ENCODE assay signal across 8 cellular contexts in genomic region chr17:55421179-55421934, GRCh38. TPM values are rescaled to one million over a fixed set of nuclear protein-coding genes. Genes with fewer than 3 reads are reported as not detected.
DNase-seq lines count a peak whose midpoint lies in the region; ATAC-seq and TF ChIP-seq lines count a peak whose summit lies in the region.

A gene with protein sequence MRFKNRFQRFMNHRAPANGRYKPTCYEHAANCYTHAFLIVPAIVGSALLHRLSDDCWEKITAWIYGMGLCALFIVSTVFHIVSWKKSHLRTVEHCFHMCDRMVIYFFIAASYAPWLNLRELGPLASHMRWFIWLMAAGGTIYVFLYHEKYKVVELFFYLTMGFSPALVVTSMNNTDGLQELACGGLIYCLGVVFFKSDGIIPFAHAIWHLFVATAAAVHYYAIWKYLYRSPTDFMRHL (minus strand): TSS chr17:55421835. CDS start chr17:55421695, 140 bp downstream.

- peaks cover 31 to 52% (median 40%) of the 10 kb centered on the region in 10 experiments for H3K4me1 ChIP-seq in BLaER1 treated with 17β-estradiol and CSF1 and Interleukin-3, amounts not matched to agents 10 nM and 100 nM
- peaks cover 4% of the 10 kb centered on the region for H3K4me1 ChIP-seq in ectodermal cell (ENCODE audit: control insufficient read depth, insufficient read depth, low read length)
- H3K4me1 ChIP-seq in thymus (ENCODE audit: control insufficient read depth, insufficient read depth, low read length) = peaks cover 3% of the 10 kb centered on the region

- peak within 1 kb of the TSS; percentile 77 to 93 (median 91) for H3K27ac ChIP-seq in BLaER1 treated with 17β-estradiol and CSF1 and Interleukin-3, amounts not matched to agents 10 nM and 100 nM
- H3K27ac ChIP-seq in ectodermal cell (ENCODE audit: insufficient read depth, low read depth, low read length, poor library complexity, severe bottlenecking) (peak within 1 kb of the TSS; percentile 70), thymus (ENCODE audit: low read depth) (peak within 1 kb of the TSS; percentile 64)

- H3K9ac ChIP-seq in BLaER1 treated with 17β-estradiol and CSF1 and Interleukin-3, amounts not matched to agents 10 nM and 100 nM = peak within 1 kb of the TSS; percentile 85 to 96 (median 94)

- peak within 1 kb of the TSS; percentile 77 to 97 (median 89) for H3K4me2 ChIP-seq in BLaER1 treated with 17β-estradiol and CSF1 and Interleukin-3, amounts not matched to agents 10 nM and 100 nM

- H3K27me3 ChIP-seq in BLaER1 treated with 17β-estradiol and CSF1 and Interleukin-3, amounts not matched to agents 10 nM and 100 nM = no peaks in the 10 kb centered on the region
- no peaks in the 10 kb centered on the region for H3K27me3 ChIP-seq in ectodermal cell (ENCODE audit: control insufficient read depth, insufficient read depth, low read length, poor library complexity, severe bottlenecking)
- no peaks in the 10 kb centered on the region for H3K27me3 ChIP-seq in thymus (ENCODE audit: control insufficient read depth, insufficient read depth)

- 0 to 1% methylated on average over 62 of the region's 62 CpGs for WGBS in ectodermal cell, 2 experiments
- WGBS in thymus = under 1% methylated on average over 62 of the region's 62 CpGs

- peak within 1 kb of the TSS; percentile 86 to 99 (median 98) for H3K4me3 ChIP-seq in BLaER1 treated with 17β-estradiol and CSF1 and Interleukin-3, amounts not matched to agents 10 nM and 100 nM
- peak within 1 kb of the TSS; percentile 83 for H3K4me3 ChIP-seq in ectodermal cell (ENCODE audit: insufficient read depth, low read depth, low read length)
- H3K4me3 ChIP-seq in thymus (ENCODE audit: low read length) = peak within 1 kb of the TSS; percentile 60

- H3K36me3 ChIP-seq in BLaER1 treated with 17β-estradiol and CSF1 and Interleukin-3, amounts not matched to agents 10 nM and 100 nM = peaks cover 0 to 31% (median 16%) of the 10 kb centered on the region in 11 experiments; a peak in 9 of 22 replicates
- no peaks in the 10 kb centered on the region for H3K36me3 ChIP-seq in ectodermal cell (ENCODE audit: control insufficient read depth, insufficient read depth, low read length)
- H3K36me3 ChIP-seq in thymus (ENCODE audit: control insufficient read depth, insufficient read depth) = no peaks in the 10 kb centered on the region

- DNase-seq in mesenteric fat pad (ENCODE audit: low spot score) (peak; percentile 90), epidermal melanocyte (ENCODE audit: insufficient read length, low spot score) (no peak)

- ATAC-seq in GM19025 (IDR thresholded peaks at IDR 0.05; ENCODE audit: low read depth, unreplicated experiment) (peak; percentile 0), HG03196 (IDR thresholded peaks at IDR 0.05; ENCODE audit: unreplicated experiment) (peak; percentile 8), SK-N-SH treated with all-trans-retinoic acid at 6 μM for 48 hours (peak; percentile 68)

- H3K9me3 ChIP-seq in BLaER1 treated with 17β-estradiol and CSF1 and Interleukin-3, amounts not matched to agents 10 nM and 100 nM (replicated peaks in 1 of 11) = peaks cover 0 to 16% (median 8%) of the 10 kb centered on the region in 11 experiments; a peak in 9 of 22 replicates
- H3K9me3 ChIP-seq in ectodermal cell (ENCODE audit: control insufficient read depth, low read length) (no peaks in the 10 kb centered on the region), thymus (ENCODE audit: control insufficient read depth) (no peaks in the 10 kb centered on the region)

- H4K20me1 ChIP-seq in BLaER1 treated with 17β-estradiol and CSF1 and Interleukin-3, amounts not matched to agents 10 nM and 100 nM = 0 out of 22 replicates have a peak, but pooled peaks cover 0 to 7% (median 0%) of the 10 kb centered on the region in 11 experiments

TF ChIP-seq in SK-N-SH treated with all-trans-retinoic acid at 6 μM for 48 hours, 23 proteins besides CTCF, POLR2A, EP300 and RAD21:
- no peak for TF ChIP-seq ZC3H10 (CRISPR knock-in tag; IDR thresholded peaks at IDR 0.05)
- TF ChIP-seq PATZ1 (CRISPR knock-in tag; IDR thresholded peaks at IDR 0.05; ENCODE audit: borderline replicate concordance) = 0 out of 2 replicates have a peak, but pooled peaks have one; percentile 39

RNA-seq across cellular contexts. Expression of the gene that starts here (rescaled TPM):
- 60.7 TPM for polyA plus RNA-seq in ectodermal cell (2013, experiment 1 of 4)
- 60.8 TPM for polyA plus RNA-seq in ectodermal cell (2013, experiment 2 of 4)
- polyA plus RNA-seq in ectodermal cell (2013, experiment 3 of 4) = 55.9 TPM
- 60.9 TPM for polyA plus RNA-seq in ectodermal cell (2013, experiment 4 of 4)
- total RNA-seq in mesenteric fat pad = 190 TPM
- polyA plus RNA-seq in thymus = 17.0 TPM

Comparison
In these comparisons a context has a peak if more than half of its experiments do, and no peak if none do; other contexts are left out.
1. ATAC-seq: peak in every context shown above with its lines; median percentile 68 in SK-N-SH treated with all-trans-retinoic acid at 6 μM for 48 hours; 8 in HG03196; 0 in GM19025.